22 cellular contexts compared by ENCODE assay signal in genomic region chr2:43176449-43176848, GRCh38. TPM values are rescaled to one million over a fixed set of nuclear protein-coding genes. Genes with fewer than 3 reads are reported as not detected.
A peak's percentile ranks its signal among the peaks of the same experiment; 100 is the strongest.
DNase-seq lines count a peak whose midpoint lies in the region; ATAC-seq and TF ChIP-seq lines count a peak whose summit lies in the region.
"Had no signal": no experiment of that assay in that cellular context is flagged by ENCODE, and none has a peak within 500 bp of the region (broad histone marks: within the 10 kb centered on the region; RNA-seq: fewer than 3 reads in every experiment).

No MANE protein-coding gene starts in this region.

- H3K27me3 Mint-ChIP-seq in activated T-cell treated with anti-CD3 and anti-CD28 coated beads, Interleukin-2, amount 50 U/mL, for 72 hours (ENCODE audit: low read depth): no peaks in the 10 kb centered on the region
- H3K27me3 Mint-ChIP-seq in IgD-negative memory B cell: peaks cover 1% of the 10 kb centered on the region
- no peaks in the 10 kb centered on the region for H3K27me3 Mint-ChIP-seq in central memory CD8-positive, alpha-beta T cell
- H3K27me3 Mint-ChIP-seq: stimulated activated naive CD8-positive, alpha-beta T cell treated with anti-CD3 and anti-CD28 coated beads, Interleukin-15, Interleukin-2, amounts not matched to agents 100 ng/mL and 50 ng/mL, for 24 hours had no signal

- TF ChIP-seq CTCF in spleen (IDR thresholded peaks at IDR 0.05 in 8 of 11, conservative IDR thresholded peaks at IDR 0.05 in 3 of 11): no peak

- H3K4me1 ChIP-seq in spleen: peaks cover 19 to 84% (median 76%) of the 10 kb centered on the region in 6 donors
- H3K4me1 ChIP-seq in SJCRH30: peaks cover 10% of the 10 kb centered on the region

- H3K9me3 ChIP-seq in spleen (peaks cover 0 to 28% (median 14%) of the 10 kb centered on the region in 8 donors), SJCRH30 (replicated peaks) (peaks cover 10% of the 10 kb centered on the region)
- H3K9me3 ChIP-seq: HAP-1 had no signal

- no peak for DNase-seq in activated T-cell treated with anti-CD3 and anti-CD28 coated beads, Interleukin-2, amount 50 U/mL, for 72 hours
- DNase-seq in activated T-cell treated with anti-CD3 and anti-CD28 coated beads for 4 hours (no peak), spleen (no peak), NCI-H146 (lab: John Stamatoyannopoulos, UW) (no peak), SJCRH30 (no peak)
- no peak for DNase-seq in central memory CD8-positive, alpha-beta T cell (ENCODE audit: low spot score in 2 of 2)
- DNase-seq: activated CD8-positive, alpha-beta memory T cell treated with anti-CD3 and anti-CD28 coated beads, Interleukin-2, amount 50 U/mL, for 48 hours; foreskin keratinocyte; NCI-H1105 treated with DMSO at 0.1 percent for 48 hours; NCI-H748 treated with DMSO at 0.1 percent for 48 hours; posterior cingulate gyrus; T1000; trophoblast cell had no signal

- peak overlapping the region in 1 of 2 donors; percentile 27 for H3K4me3 Mint-ChIP-seq in activated T-cell treated with anti-CD3 and anti-CD28 coated beads, Interleukin-2, amount 50 U/mL, for 72 hours
- H3K4me3 Mint-ChIP-seq in IgD-negative memory B cell: peak overlapping the region in 3 of 4 donors; percentile 67 to 91 (median 88)
- peak overlapping the region; percentile 69 for H3K4me3 Mint-ChIP-seq in central memory CD8-positive, alpha-beta T cell
- H3K4me3 Mint-ChIP-seq: dendritic cell treated with granulocyte-macrophage colony-stimulating factor and Interleukin-4, amounts not matched to agents 40 ng/mL and 50 ng/mL, for 4 days; stimulated activated naive CD8-positive, alpha-beta T cell treated with anti-CD3 and anti-CD28 coated beads, Interleukin-15, Interleukin-2, amounts not matched to agents 100 ng/mL and 50 ng/mL, for 24 hours had no signal

- peaks cover 88% of the 10 kb centered on the region for H3K4me1 Mint-ChIP-seq in activated T-cell treated with anti-CD3 and anti-CD28 coated beads, Interleukin-2, amount 50 U/mL, for 72 hours (ENCODE audit: low read depth)
- H3K4me1 Mint-ChIP-seq in IgD-negative memory B cell: peaks cover 20 to 57% (median 41%) of the 10 kb centered on the region in 3 donors
- peaks cover 60% of the 10 kb centered on the region for H3K4me1 Mint-ChIP-seq in central memory CD8-positive, alpha-beta T cell

- 90 to 100% (median 96%) methylated on average over 1 of the region's 1 CpG for WGBS in spleen, 5 donors

- H3K9me3 Mint-ChIP-seq in activated T-cell treated with anti-CD3 and anti-CD28 coated beads, Interleukin-2, amount 50 U/mL, for 72 hours: no peaks in the 10 kb centered on the region
- peaks cover 0 to 4% (median 0%) of the 10 kb centered on the region in 3 donors for H3K9me3 Mint-ChIP-seq in IgD-negative memory B cell
- H3K9me3 Mint-ChIP-seq in central memory CD8-positive, alpha-beta T cell: no peaks in the 10 kb centered on the region
- H3K9me3 Mint-ChIP-seq: dendritic cell treated with granulocyte-macrophage colony-stimulating factor and Interleukin-4, amounts not matched to agents 40 ng/mL and 50 ng/mL, for 4 days; stimulated activated naive CD8-positive, alpha-beta T cell treated with anti-CD3 and anti-CD28 coated beads, Interleukin-15, Interleukin-2, amounts not matched to agents 100 ng/mL and 50 ng/mL, for 24 hours had no signal

- H3K27ac ChIP-seq in spleen: peak overlapping the region in 6 of 8 donors; percentile 50 to 95 (median 88)
- no peak overlapping the region for H3K27ac ChIP-seq in SJCRH30
- H3K27ac ChIP-seq: foreskin keratinocyte, hepatocyte had no signal

- H3K4me3 ChIP-seq in spleen (no peak overlapping the region), SJCRH30 (no peak overlapping the region)
- H3K4me3 ChIP-seq: HAP-1, hepatocyte, lung, PC-9 had no signal

- H3K27me3 ChIP-seq in spleen (replicated peaks in 1 of 7) (no peaks in the 10 kb centered on the region), SJCRH30 (no peaks in the 10 kb centered on the region)
- H3K27me3 ChIP-seq: foreskin keratinocyte, hepatocyte had no signal

- intact Hi-C loops in spleen (cut with DNase I; ENCODE audit: low total_unique reads): no loop called here

- peaks cover 3 to 4% of the 10 kb centered on the region in 2 donors for H3K36me3 Mint-ChIP-seq in activated T-cell treated with anti-CD3 and anti-CD28 coated beads, Interleukin-2, amount 50 U/mL, for 72 hours (ENCODE audit: insufficient read depth in 2 of 2)
- peaks cover 6% of the 10 kb centered on the region for H3K36me3 Mint-ChIP-seq in IgD-negative memory B cell
- H3K36me3 Mint-ChIP-seq in central memory CD8-positive, alpha-beta T cell (ENCODE audit: insufficient read depth): peaks cover 8% of the 10 kb centered on the region

- no peaks in the 10 kb centered on the region for H3K36me3 ChIP-seq in spleen
- H3K36me3 ChIP-seq in SJCRH30: no peaks in the 10 kb centered on the region
- H3K36me3 ChIP-seq: HAP-1 had no signal

- TF ChIP-seq POLR2A in spleen (IDR thresholded peaks at IDR 0.05): no peak

- no peak for ATAC-seq in activated T-cell treated with anti-CD3 and anti-CD28 coated beads, Interleukin-2, amount 50 U/mL, for 72 hours (replicated peaks in 1 of 2)
- ATAC-seq in central memory CD8-positive, alpha-beta T cell (replicated peaks; ENCODE audit: extremely low read depth, poor library complexity, severe bottlenecking): no peak
- no peak for ATAC-seq in GM19351 (IDR thresholded peaks at IDR 0.05; ENCODE audit: unreplicated experiment)
- ATAC-seq: activated CD4-positive, CD25-positive, alpha-beta regulatory T cell treated with anti-CD3 and anti-CD28 coated beads, Interleukin-2, amount 50 U/mL, for 24 hours; foreskin keratinocyte had no signal

- peak overlapping the region; percentile 8 for H3K27ac Mint-ChIP-seq in activated T-cell treated with anti-CD3 and anti-CD28 coated beads, Interleukin-2, amount 50 U/mL, for 72 hours
- H3K27ac Mint-ChIP-seq in IgD-negative memory B cell: peak overlapping the region; percentile 95 to 99 (median 98)
- H3K27ac Mint-ChIP-seq in central memory CD8-positive, alpha-beta T cell (ENCODE audit: low read depth): peak overlapping the region; percentile 99

RNA-seq across cellular contexts. Expression of gene ZFP36L2, which starts 50.0 kb away (rescaled TPM):
- total RNA-seq in activated T-cell treated with anti-CD3 and anti-CD28 coated beads, Interleukin-2, amount 50 U/mL, for 72 hours: 10 to 100 TPM; 70.8 to 86.4 TPM
- polyA plus RNA-seq in IgD-negative memory B cell (249 TPM), spleen (100 to 1,000 TPM in 1 of 3 donors, 10 to 100 TPM in 2; 72.4 to 115 (median 91.0) TPM)
- total RNA-seq in spleen: 100 to 1,000 TPM; 118 to 223 (median 131) TPM
- total RNA-seq in SJCRH30 (2014; rRNA removed; shearing (Covaris generic)): 5.1 and 5.6 TPM in 2 replicates

Comparison
In these comparisons a context has a peak if more than half of its experiments do, and no peak if none do; other contexts are left out.
1. H3K27ac Mint-ChIP-seq: peak in every context shown above with its lines; median percentile 99 in central memory CD8-positive, alpha-beta T cell; 98 in IgD-negative memory B cell; 8 in activated T-cell treated with anti-CD3 and anti-CD28 coated beads, Interleukin-2, amount 50 U/mL, for 72 hours.
2. RNA of gene ZFP36L2, which starts 50.0 kb away (total RNA-seq): 118 to 223 TPM in spleen and 70.8 to 86.4 TPM in activated T-cell treated with anti-CD3 and anti-CD28 coated beads, Interleukin-2, amount 50 U/mL, for 72 hours; 5.1 to 5.6 TPM in SJCRH30; every median in the first group is over 10 times any median in the second.